Comparison of ENCODE assay signal across 12 cellular contexts in the genomic region with DNA sequence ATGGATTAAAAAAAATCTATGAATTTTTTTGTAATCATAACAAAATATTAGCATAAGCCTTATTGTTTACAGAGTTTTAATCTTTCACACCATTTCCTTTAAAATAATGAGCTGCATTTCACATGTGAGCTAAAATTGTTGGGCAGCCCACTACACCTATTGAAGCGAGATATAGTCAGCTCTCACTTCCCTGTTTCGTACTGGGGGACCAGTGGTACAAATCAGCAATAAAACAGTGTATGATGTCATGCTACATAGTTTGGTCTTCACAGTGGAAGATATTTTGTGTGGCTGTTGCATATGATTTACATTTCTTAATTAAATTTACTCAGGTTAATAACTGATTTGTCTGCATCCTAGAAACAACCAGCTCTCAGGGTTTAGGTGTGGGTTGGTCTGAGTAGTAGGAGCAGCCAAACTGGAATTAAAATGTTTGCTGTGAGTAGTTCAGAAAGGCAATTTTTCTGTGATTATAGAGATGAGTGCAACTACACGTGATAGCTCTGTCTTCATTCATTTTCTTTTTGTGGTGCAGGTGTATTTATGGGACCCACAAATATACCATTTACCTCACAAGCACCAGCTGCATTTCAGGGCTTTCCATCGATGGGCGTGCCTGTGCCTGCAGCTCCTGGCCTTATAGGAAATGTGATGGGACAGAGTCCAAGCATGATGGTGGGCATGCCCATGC.
A peak's percentile ranks its signal among the peaks of the same experiment; 100 is the strongest.
DNase-seq lines count a peak whose midpoint lies in the region; ATAC-seq and TF ChIP-seq lines count a peak whose summit lies in the region.
"Had no signal": no experiment of that assay in that cellular context is flagged by ENCODE, and none has a peak within 500 bp of the region (broad histone marks: within the 10 kb centered on the region; RNA-seq: fewer than 3 reads in every experiment).

No MANE protein-coding gene starts in this region.

- DNase-seq in OCI-LY7 (ENCODE audit: low spot score) = peak; percentile 75
- no peak for DNase-seq in DMS79 treated with DMSO at 0.1 percent for 48 hours (lab: John Stamatoyannopoulos, UW)
- DNase-seq in T-helper 2 cell treated with Interferon-gamma antibody and Interleukin-4, amounts not matched to agents 5 μg/mL and 100 μg/mL, for 36 hours (ENCODE audit: low spot score) = no peak
- DNase-seq in middle frontal gyrus (ENCODE audit: extremely low spot score, low spot score) = no peak
- no peak for DNase-seq in hypothalamus (lab: John Stamatoyannopoulos, UW)
- DNase-seq: activated effector memory CD4-positive, alpha-beta T cell treated with Interleukin-2 at 50 U/mL for 16 hours; Calu3; GOT3; right lobe of liver had no signal

- intact Hi-C loops in OCI-LY7 (cut with micrococcal nuclease; ENCODE audit: unreplicated experiment) = no loop called here

- no TSS peak for BruUV-seq in OCI-LY7 (replicated peaks; lab: Mats Ljungman, UMichigan)

- POLR2A ChIA-PET in OCI-LY7 (lab: Charles Lee) = interaction anchor here (0.5 to 2.2 kb wide), 28 partner anchors 9 to 923 kb away, joined by 3 to 14 read pairs (median 3); no protein-coding TSS in a partner anchor

- H3K79me2 ChIP-seq in OCI-LY7 (ENCODE audit: insufficient read depth, low read depth, low read length) = no peaks in the 10 kb centered on the region

- no peaks in the 10 kb centered on the region for H4K20me1 ChIP-seq in OCI-LY7 (ENCODE audit: insufficient read depth, low read length)

- H3K36me3 Mint-ChIP-seq in T-helper 2 cell treated with Interferon-gamma antibody and Interleukin-4, amounts not matched to agents 5 μg/mL and 100 μg/mL, for 36 hours (ENCODE audit: low read depth) = peaks cover 11% of the 10 kb centered on the region

- 0 out of 2 replicates have a peak, but pooled peaks cover 8% of the 10 kb centered on the region for H3K36me3 ChIP-seq in OCI-LY7 (ENCODE audit: insufficient read depth, low read length)

- H3K4me2 ChIP-seq in OCI-LY7 (ENCODE audit: low read length) = peak overlapping the region; percentile 52

- H3K27ac Mint-ChIP-seq in T-helper 2 cell treated with Interferon-gamma antibody and Interleukin-4, amounts not matched to agents 5 μg/mL and 100 μg/mL, for 36 hours = no peak overlapping the region

- CTCF ChIA-PET in OCI-LY7 (lab: Charles Lee; ENCODE audit: unreplicated experiment) = interaction anchor here (0.9 kb wide), 1 partner anchor 189 kb away, joined by 3 read pairs; no protein-coding TSS in a partner anchor

- peak overlapping the region; percentile 52 for H3K27ac ChIP-seq in OCI-LY7 (ENCODE audit: low read depth, low read length, poor library complexity, severe bottlenecking)
- H3K27ac ChIP-seq: right lobe of liver had no signal

- peak; percentile 100 for ATAC-seq in GM18867 (IDR thresholded peaks at IDR 0.05; ENCODE audit: unreplicated experiment)
- ATAC-seq in GM21526 (IDR thresholded peaks at IDR 0.05; ENCODE audit: low FRiP score, unreplicated experiment) = peak; percentile 100
- peak; percentile 99 for ATAC-seq in HG03097 (IDR thresholded peaks at IDR 0.05; ENCODE audit: low FRiP score, unreplicated experiment)
- ATAC-seq: right lobe of liver had no signal

- H2AFZ ChIP-seq in OCI-LY7 (ENCODE audit: low read length) = no peak overlapping the region; the same call in 1 of the 2 replicates

- no peaks in the 10 kb centered on the region for H3K27me3 Mint-ChIP-seq in T-helper 2 cell treated with Interferon-gamma antibody and Interleukin-4, amounts not matched to agents 5 μg/mL and 100 μg/mL, for 36 hours (ENCODE audit: low read depth)

- no peak overlapping the region for H3K4me3 Mint-ChIP-seq in T-helper 2 cell treated with Interferon-gamma antibody and Interleukin-4, amounts not matched to agents 5 μg/mL and 100 μg/mL, for 36 hours

- no peaks in the 10 kb centered on the region for H3K4me1 Mint-ChIP-seq in T-helper 2 cell treated with Interferon-gamma antibody and Interleukin-4, amounts not matched to agents 5 μg/mL and 100 μg/mL, for 36 hours (ENCODE audit: low read depth)

- H3K4me1 ChIP-seq in OCI-LY7 (ENCODE audit: insufficient read depth, low read length, poor library complexity, severe bottlenecking) = peaks cover 28% of the 10 kb centered on the region
- H3K4me1 ChIP-seq: right lobe of liver had no signal

- no peak for TF ChIP-seq CTCF in OCI-LY7 (conservative IDR thresholded peaks at IDR 0.05; ENCODE audit: low read length)

- no peaks in the 10 kb centered on the region for H3K9me2 ChIP-seq in OCI-LY7 (ENCODE audit: insufficient read depth, low read length)

- H3K9me3 Mint-ChIP-seq in T-helper 2 cell treated with Interferon-gamma antibody and Interleukin-4, amounts not matched to agents 5 μg/mL and 100 μg/mL, for 36 hours = no peaks in the 10 kb centered on the region

- H3K4me3 ChIP-seq in OCI-LY7 (ENCODE audit: low read depth, low read length, poor library complexity, severe bottlenecking) = peak overlapping the region; percentile 21
- H3K4me3 ChIP-seq: right lobe of liver had no signal

- H3K9me3 ChIP-seq in OCI-LY7 (ENCODE audit: low read length) = no peaks in the 10 kb centered on the region
- H3K9me3 ChIP-seq: right lobe of liver had no signal
